11 cellular contexts compared by ENCODE assay signal in the genomic region with DNA sequence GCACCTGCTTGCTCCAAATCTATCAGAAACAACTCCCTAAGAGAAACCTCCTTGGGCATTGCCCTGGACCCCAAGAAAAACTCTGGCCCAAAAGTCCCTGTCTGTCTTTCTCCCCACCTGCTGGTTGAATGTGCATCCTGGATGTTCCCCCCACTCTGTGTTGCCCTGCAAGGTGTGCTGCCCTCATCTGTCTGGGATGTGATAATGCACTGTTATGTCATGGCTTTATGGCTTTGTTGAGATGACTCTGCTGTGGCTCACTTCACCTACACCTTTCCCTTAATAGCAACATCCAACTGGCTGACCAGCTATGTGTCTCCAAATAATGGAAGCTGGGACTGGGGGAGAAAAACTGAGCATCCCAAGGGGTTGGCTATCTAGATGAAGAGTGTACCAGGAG. TPM values are rescaled to one million over a fixed set of nuclear protein-coding genes. Genes with fewer than 3 reads are reported as not detected.
DNase-seq lines count a peak whose midpoint lies in the region; ATAC-seq and TF ChIP-seq lines count a peak whose summit lies in the region.
"Had no signal": no experiment of that assay in that cellular context is flagged by ENCODE, and none has a peak within 500 bp of the region (broad histone marks: within the 10 kb centered on the region; RNA-seq: fewer than 3 reads in every experiment).

No MANE protein-coding gene starts in this region.

- no peak for ATAC-seq in activated T-cell treated with anti-CD3 and anti-CD28 coated beads, Interleukin-2, amount 50 U/mL, for 4 hours
- ATAC-seq: pancreas had no signal

- no peak for DNase-seq in activated T-cell treated with anti-CD3 and anti-CD28 coated beads, Interleukin-2, amount 50 U/mL, for 4 hours
- DNase-seq in activated T-cell treated with anti-CD3 and anti-CD28 coated beads, Interleukin-2, amount 50 U/mL, for 1 hour: no peak
- peak; percentile 1 for DNase-seq in NCI-H748 treated with DMSO at 0.1 percent for 48 hours (lab: John Stamatoyannopoulos, UW)
- no peak for DNase-seq in chondrocyte (ENCODE audit: low spot score)
- DNase-seq in stimulated activated CD4-positive, alpha-beta T cell treated with anti-CD3 and anti-CD28 coated beads, Interleukin-4, amount 100 ng/mL, for 1 hour: peak; percentile 29
- no peak for DNase-seq in hippocampal formation (lab: John Stamatoyannopoulos, UW)
- DNase-seq in SIG-M5 treated with dmso at 0.1 percent for 504 hours (lab: John Stamatoyannopoulos, UW; ENCODE audit: unreplicated experiment): no peak
- no peak for DNase-seq in anterior cingulate cortex (lab: John Stamatoyannopoulos, UW)
- DNase-seq: Calu3, NCI-H1092 treated with DMSO at 0.1 percent for 48 hours, pancreas had no signal

- peak overlapping the region; percentile 2 for H3K4me3 Mint-ChIP-seq in activated T-cell treated with anti-CD3 and anti-CD28 coated beads, Interleukin-2, amount 50 U/mL, for 4 hours
- H3K4me3 Mint-ChIP-seq in chondrocyte (ENCODE audit: unreplicated experiment): no peak overlapping the region

- H3K36me3 Mint-ChIP-seq in activated T-cell treated with anti-CD3 and anti-CD28 coated beads, Interleukin-2, amount 50 U/mL, for 4 hours (ENCODE audit: insufficient read depth): peaks cover 36% of the 10 kb centered on the region
- H3K36me3 Mint-ChIP-seq in chondrocyte (ENCODE audit: low read depth): peaks cover 42% of the 10 kb centered on the region

- TF ChIP-seq CTCF in chondrocyte (IDR thresholded peaks at IDR 0.05): peak; percentile 32

- peaks cover 11% of the 10 kb centered on the region for H3K9me3 Mint-ChIP-seq in activated T-cell treated with anti-CD3 and anti-CD28 coated beads, Interleukin-2, amount 50 U/mL, for 4 hours
- H3K9me3 Mint-ChIP-seq in chondrocyte (ENCODE audit: low read depth): peaks cover 26% of the 10 kb centered on the region

- peaks cover 34% of the 10 kb centered on the region for H3K4me1 Mint-ChIP-seq in activated T-cell treated with anti-CD3 and anti-CD28 coated beads, Interleukin-2, amount 50 U/mL, for 4 hours (ENCODE audit: low read depth)
- H3K4me1 Mint-ChIP-seq in chondrocyte (ENCODE audit: low read depth): peaks cover 25% of the 10 kb centered on the region

- no peaks in the 10 kb centered on the region for H3K27me3 Mint-ChIP-seq in activated T-cell treated with anti-CD3 and anti-CD28 coated beads, Interleukin-2, amount 50 U/mL, for 4 hours (ENCODE audit: low read depth)
- H3K27me3 Mint-ChIP-seq in chondrocyte (ENCODE audit: low read depth): no peaks in the 10 kb centered on the region

- H3K27ac Mint-ChIP-seq in chondrocyte (ENCODE audit: unreplicated experiment): no peak overlapping the region

RNA-seq across cellular contexts. Expression of a gene that starts 2.6 kb away (rescaled TPM):
- 1 to 10 TPM; 1.0 to 2.5 (median 1.2) TPM for total RNA-seq in activated T-cell treated with anti-CD3 and anti-CD28 coated beads, Interleukin-2, amount 50 U/mL, for 4 hours
- total RNA-seq in chondrocyte: 2.0 to 3.8 TPM (median 3.1 TPM) in 3 replicates

RNA-seq across cellular contexts. Expression of a gene that starts 19.0 kb away (rescaled TPM):
- 1 to 10 TPM in 2 of 3 donors, under 1 TPM in 1; 0.98 to 1.6 (median 1.1) TPM for total RNA-seq in activated T-cell treated with anti-CD3 and anti-CD28 coated beads, Interleukin-2, amount 50 U/mL, for 4 hours
- total RNA-seq in chondrocyte: 11.5 to 12.1 TPM (median 12.1 TPM) in 3 replicates
- total RNA-seq: Calu3 had no signal

RNA-seq across cellular contexts. Expression of a gene that starts 25.4 kb away (rescaled TPM):
- total RNA-seq in activated T-cell treated with anti-CD3 and anti-CD28 coated beads, Interleukin-2, amount 50 U/mL, for 4 hours: 10 to 100 TPM in 1 of 3 donors, 1 to 10 TPM in 2; 9.7 to 11.6 (median 9.8) TPM
- total RNA-seq in chondrocyte: 6.9 to 9.5 TPM (median 7.1 TPM) in 3 replicates

Comparison
In these comparisons a context has a peak if more than half of its experiments do, and no peak if none do; other contexts are left out.
1. DNase-seq: peak in NCI-H748 treated with DMSO at 0.1 percent for 48 hours (single experiment) and stimulated activated CD4-positive, alpha-beta T cell treated with anti-CD3 and anti-CD28 coated beads, Interleukin-4, amount 100 ng/mL, for 1 hour (single experiment); none in activated T-cell treated with anti-CD3 and anti-CD28 coated beads, Interleukin-2, amount 50 U/mL, for 4 hours (single experiment), activated T-cell treated with anti-CD3 and anti-CD28 coated beads, Interleukin-2, amount 50 U/mL, for 1 hour (single experiment), chondrocyte (single experiment), hippocampal formation (0 of 2), SIG-M5 treated with dmso at 0.1 percent for 504 hours (single experiment) and anterior cingulate cortex (0 of 58).